Comparison of ENCODE assay signal across 23 cellular contexts in genomic region chr19:998064-998463, GRCh38. TPM values are rescaled to one million over a fixed set of nuclear protein-coding genes. Genes with fewer than 3 reads are reported as not detected.
DNase-seq lines count a peak whose midpoint lies in the region; ATAC-seq and TF ChIP-seq lines count a peak whose summit lies in the region.
"Had no signal": no experiment of that assay in that cellular context is flagged by ENCODE, and none has a peak within 500 bp of the region (broad histone marks: within the 10 kb centered on the region; RNA-seq: fewer than 3 reads in every experiment).

No MANE protein-coding gene starts in this region.

- no peak for TF ChIP-seq CTCF in HEK293 (tag by site-specific recombination; IDR thresholded peaks at IDR 0.05)
- TF ChIP-seq CTCF in type B pancreatic cell (conservative IDR thresholded peaks at IDR 0.05), result no peak

- peaks cover 7% of the 10 kb centered on the region for H3K4me1 Mint-ChIP-seq in T-helper 2 cell treated with Interferon-gamma antibody and Interleukin-4, amounts not matched to agents 5 μg/mL and 100 μg/mL, for 36 hours (ENCODE audit: low read depth)
- H3K4me1 Mint-ChIP-seq in central memory CD8-positive, alpha-beta T cell, result peaks cover 18% of the 10 kb centered on the region
- peaks cover 5% of the 10 kb centered on the region for H3K4me1 Mint-ChIP-seq in type B pancreatic cell (ENCODE audit: unreplicated experiment)

- H3K4me1 ChIP-seq in HEK293 (ENCODE audit: control insufficient read depth, insufficient read depth, low read length), result peaks cover 7% of the 10 kb centered on the region

- H3K27ac Mint-ChIP-seq in T-helper 2 cell treated with Interferon-gamma antibody and Interleukin-4, amounts not matched to agents 5 μg/mL and 100 μg/mL, for 36 hours, result peak overlapping the region; percentile 31
- peak overlapping the region; percentile 55 for H3K27ac Mint-ChIP-seq in central memory CD8-positive, alpha-beta T cell (ENCODE audit: low read depth)
- no peak overlapping the region for H3K27ac Mint-ChIP-seq in type B pancreatic cell

- no peak overlapping the region for H3K27ac ChIP-seq in HEK293 (ENCODE audit: extremely low read depth, low read depth, low read length)
- H3K27ac ChIP-seq: GM23248, KMS-11, SJCRH30 had no signal

- no peaks in the 10 kb centered on the region for H3K9me3 ChIP-seq in HEK293 (ENCODE audit: control insufficient read depth, insufficient read depth, low read depth, low read length)
- H3K9me3 ChIP-seq: BE2C, SJCRH30 had no signal

- H3K9me3 Mint-ChIP-seq in T-helper 2 cell treated with Interferon-gamma antibody and Interleukin-4, amounts not matched to agents 5 μg/mL and 100 μg/mL, for 36 hours, result no peaks in the 10 kb centered on the region
- no peaks in the 10 kb centered on the region for H3K9me3 Mint-ChIP-seq in central memory CD8-positive, alpha-beta T cell
- H3K9me3 Mint-ChIP-seq in type B pancreatic cell, result no peaks in the 10 kb centered on the region
- H3K9me3 Mint-ChIP-seq: H9, T-cell had no signal

- no peak overlapping the region for H3K4me3 Mint-ChIP-seq in T-helper 2 cell treated with Interferon-gamma antibody and Interleukin-4, amounts not matched to agents 5 μg/mL and 100 μg/mL, for 36 hours
- H3K4me3 Mint-ChIP-seq in central memory CD8-positive, alpha-beta T cell, result no peak overlapping the region
- H3K4me3 Mint-ChIP-seq in type B pancreatic cell, result peak overlapping the region; percentile 65

- peaks cover 35% of the 10 kb centered on the region for H3K27me3 Mint-ChIP-seq in T-helper 2 cell treated with Interferon-gamma antibody and Interleukin-4, amounts not matched to agents 5 μg/mL and 100 μg/mL, for 36 hours (ENCODE audit: low read depth)
- peaks cover 34% of the 10 kb centered on the region for H3K27me3 Mint-ChIP-seq in central memory CD8-positive, alpha-beta T cell
- H3K27me3 Mint-ChIP-seq in type B pancreatic cell, result peaks cover 52% of the 10 kb centered on the region

- H3K36me3 Mint-ChIP-seq in T-helper 2 cell treated with Interferon-gamma antibody and Interleukin-4, amounts not matched to agents 5 μg/mL and 100 μg/mL, for 36 hours (ENCODE audit: low read depth), result peaks cover 2% of the 10 kb centered on the region
- H3K36me3 Mint-ChIP-seq in central memory CD8-positive, alpha-beta T cell (ENCODE audit: insufficient read depth), result peaks cover 16% of the 10 kb centered on the region
- H3K36me3 Mint-ChIP-seq in type B pancreatic cell, result no peaks in the 10 kb centered on the region
- H3K36me3 Mint-ChIP-seq: T-cell had no signal

- POLR2A ChIA-PET in HEK293 (lab: Yijun Ruan, JAX), result no interaction called here

- peaks cover 0 to 15% of the 10 kb centered on the region in 2 experiments; a peak in 1 of 3 replicates for H3K36me3 ChIP-seq in HEK293 (ENCODE audit: control insufficient read depth in 2 of 2, insufficient read depth in 1 of 2, low read length in 2 of 2)

- no peak for ATAC-seq in central memory CD8-positive, alpha-beta T cell (replicated peaks; ENCODE audit: extremely low read depth, poor library complexity, severe bottlenecking)
- no peak for ATAC-seq in GM19463 (IDR thresholded peaks at IDR 0.05; ENCODE audit: unreplicated experiment)
- ATAC-seq: Panc1, T-cell had no signal

- no peak for DNase-seq in T-helper 2 cell treated with Interferon-gamma antibody and Interleukin-4, amounts not matched to agents 5 μg/mL and 100 μg/mL, for 36 hours (ENCODE audit: low spot score)
- DNase-seq in T-helper 2 cell (no peak), type B pancreatic cell (ENCODE audit: extremely low spot score, unreplicated experiment) (no peak), COLO829 (ENCODE audit: low spot score) (no peak)
- no peak for DNase-seq in central memory CD8-positive, alpha-beta T cell (ENCODE audit: low spot score in 2 of 2)
- DNase-seq: BE2C, Calu3, DMS153, GDM1, H9, NCI-H1105, NCI-H146, NCI-H2029, NCI-H2171, NCI-H524 treated with DMSO at 0.1 percent for 48 hours, NCI-H82, T-cell had no signal

- H3K4me3 ChIP-seq in HEK293 (ENCODE audit: low read depth, low read length), result no peak overlapping the region
- H3K4me3 ChIP-seq: GM23248, SJCRH30 had no signal

- CTCF ChIA-PET in HEK293 (lab: Yijun Ruan, JAX), result interaction anchor here (0.6 to 2.7 kb wide), 3 partner anchors 14 to 241 kb away, joined by 4 to 16 read pairs (median 13); partner anchors contain the start of gene WDR18

TF ChIP-seq in HEK293, 187 proteins besides CTCF, POLR2A, EP300 and RAD21 (continues in another document):
- no peak for TF ChIP-seq TCF7L2 (IDR thresholded peaks at IDR 0.05; ENCODE audit: borderline replicate concordance, low read depth, low read length)
- TF ChIP-seq WT1 (tag by site-specific recombination; IDR thresholded peaks at IDR 0.05), result peak; percentile 80
- TF ChIP-seq ZNF350 (tag by site-specific recombination; IDR thresholded peaks at IDR 0.05), result no peak
- TF ChIP-seq ZNF214 (tag by site-specific recombination; IDR thresholded peaks at IDR 0.05; ENCODE audit: borderline replicate concordance), result no peak
- no peak for TF ChIP-seq SP2 (tag by site-specific recombination; IDR thresholded peaks at IDR 0.05)
- no peak for TF ChIP-seq ZNF211 (tag by site-specific recombination; IDR thresholded peaks at IDR 0.05; ENCODE audit: low read depth)
- peak; percentile 74 for TF ChIP-seq ZNF600 (tag by site-specific recombination; IDR thresholded peaks at IDR 0.05)
- TF ChIP-seq OSR2 (tag by site-specific recombination; IDR thresholded peaks at IDR 0.05), result no peak
- no peak for TF ChIP-seq ZFP3 (tag by site-specific recombination; IDR thresholded peaks at IDR 0.05; ENCODE audit: low read depth)
- 0 out of 2 replicates have a peak, but pooled peaks have one; percentile 4 for TF ChIP-seq KLF10 (tag by site-specific recombination; IDR thresholded peaks at IDR 0.05)
- no peak for TF ChIP-seq ZBTB17 (tag by site-specific recombination; IDR thresholded peaks at IDR 0.05)
- TF ChIP-seq ZNF324 (tag by site-specific recombination; IDR thresholded peaks at IDR 0.05), result no peak
- no peak for TF ChIP-seq ZNF280C (tag by site-specific recombination; IDR thresholded peaks at IDR 0.05)
- TF ChIP-seq ZNF37A (tag by site-specific recombination; IDR thresholded peaks at IDR 0.05), result no peak
- TF ChIP-seq ZNF701 (tag by site-specific recombination; IDR thresholded peaks at IDR 0.05), result no peak
- TF ChIP-seq, protein P1, sequence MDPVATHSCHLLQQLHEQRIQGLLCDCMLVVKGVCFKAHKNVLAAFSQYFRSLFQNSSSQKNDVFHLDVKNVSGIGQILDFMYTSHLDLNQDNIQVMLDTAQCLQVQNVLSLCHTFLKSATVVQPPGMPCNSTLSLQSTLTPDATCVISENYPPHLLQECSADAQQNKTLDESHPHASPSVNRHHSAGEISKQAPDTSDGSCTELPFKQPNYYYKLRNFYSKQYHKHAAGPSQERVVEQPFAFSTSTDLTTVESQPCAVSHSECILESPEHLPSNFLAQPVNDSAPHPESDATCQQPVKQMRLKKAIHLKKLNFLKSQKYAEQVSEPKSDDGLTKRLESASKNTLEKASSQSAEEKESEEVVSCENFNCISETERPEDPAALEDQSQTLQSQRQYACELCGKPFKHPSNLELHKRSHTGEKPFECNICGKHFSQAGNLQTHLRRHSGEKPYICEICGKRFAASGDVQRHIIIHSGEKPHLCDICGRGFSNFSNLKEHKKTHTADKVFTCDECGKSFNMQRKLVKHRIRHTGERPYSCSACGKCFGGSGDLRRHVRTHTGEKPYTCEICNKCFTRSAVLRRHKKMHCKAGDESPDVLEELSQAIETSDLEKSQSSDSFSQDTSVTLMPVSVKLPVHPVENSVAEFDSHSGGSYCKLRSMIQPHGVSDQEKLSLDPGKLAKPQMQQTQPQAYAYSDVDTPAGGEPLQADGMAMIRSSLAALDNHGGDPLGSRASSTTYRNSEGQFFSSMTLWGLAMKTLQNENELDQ (tag by site-specific recombination; IDR thresholded peaks at IDR 0.05; ENCODE audit: low read depth), result no peak
- TF ChIP-seq ZNF132 (tag by site-specific recombination; IDR thresholded peaks at IDR 0.05; ENCODE audit: borderline replicate concordance), result no peak
- 0 out of 2 replicates have a peak, but pooled peaks have one; percentile 12 for TF ChIP-seq KLF8 (tag by site-specific recombination; IDR thresholded peaks at IDR 0.05)
- no peak for TF ChIP-seq SALL2 (tag by site-specific recombination; IDR thresholded peaks at IDR 0.05; ENCODE audit: borderline replicate concordance)
- TF ChIP-seq ZNF624 (tag by site-specific recombination; IDR thresholded peaks at IDR 0.05), result no peak
- TF ChIP-seq ZFHX2 (tag by site-specific recombination; conservative IDR thresholded peaks at IDR 0.05), result no peak
- TF ChIP-seq ZBTB48 (tag by site-specific recombination; IDR thresholded peaks at IDR 0.05), result 0 out of 2 replicates have a peak, but pooled peaks have one; percentile 47
- no peak for TF ChIP-seq GLIS2 (tag by site-specific recombination; IDR thresholded peaks at IDR 0.05)
- no peak for TF ChIP-seq ZNF366 (tag by site-specific recombination; conservative IDR thresholded peaks at IDR 0.05)
- TF ChIP-seq ZNF175 (tag by site-specific recombination; IDR thresholded peaks at IDR 0.05), result no peak
- TF ChIP-seq ZNF610 (tag by site-specific recombination; IDR thresholded peaks at IDR 0.05; ENCODE audit: borderline replicate concordance), result no peak
- no peak for TF ChIP-seq ZNF521 (tag by site-specific recombination; IDR thresholded peaks at IDR 0.05)

RNA-seq across cellular contexts. Expression of gene GRIN3B, which starts 2.2 kb away (rescaled TPM):
- total RNA-seq in type B pancreatic cell (ENCODE audit: low replicate concordance), result 0.65 and 1.00 TPM in 2 replicates
- total RNA-seq: Calu3, SJCRH30 had no signal

RNA-seq across cellular contexts. Expression of gene WDR18, which starts 13.9 kb away (rescaled TPM):
- total RNA-seq in type B pancreatic cell (ENCODE audit: low replicate concordance), result 59.5 and 65.4 TPM in 2 replicates

RNA-seq across cellular contexts. Expression of gene TMEM259, which starts 22.9 kb away (rescaled TPM):
- 157 and 173 TPM in 2 replicates for total RNA-seq in type B pancreatic cell (ENCODE audit: low replicate concordance)

RNA-seq across cellular contexts. Expression of gene RNU6-2, which starts 23.3 kb away (rescaled TPM):
- not detected in 2 replicates for total RNA-seq in type B pancreatic cell (ENCODE audit: low replicate concordance)
- total RNA-seq: Calu3, GM23248, H9, SJCRH30, T-cell had no signal

RNA-seq across cellular contexts. Expression of gene CNN2, which starts 28.3 kb away (rescaled TPM):
- 276 and 279 TPM in 2 replicates for total RNA-seq in type B pancreatic cell (ENCODE audit: low replicate concordance)
